ENCODE assay signal across 8 cellular contexts in the genomic region with DNA sequence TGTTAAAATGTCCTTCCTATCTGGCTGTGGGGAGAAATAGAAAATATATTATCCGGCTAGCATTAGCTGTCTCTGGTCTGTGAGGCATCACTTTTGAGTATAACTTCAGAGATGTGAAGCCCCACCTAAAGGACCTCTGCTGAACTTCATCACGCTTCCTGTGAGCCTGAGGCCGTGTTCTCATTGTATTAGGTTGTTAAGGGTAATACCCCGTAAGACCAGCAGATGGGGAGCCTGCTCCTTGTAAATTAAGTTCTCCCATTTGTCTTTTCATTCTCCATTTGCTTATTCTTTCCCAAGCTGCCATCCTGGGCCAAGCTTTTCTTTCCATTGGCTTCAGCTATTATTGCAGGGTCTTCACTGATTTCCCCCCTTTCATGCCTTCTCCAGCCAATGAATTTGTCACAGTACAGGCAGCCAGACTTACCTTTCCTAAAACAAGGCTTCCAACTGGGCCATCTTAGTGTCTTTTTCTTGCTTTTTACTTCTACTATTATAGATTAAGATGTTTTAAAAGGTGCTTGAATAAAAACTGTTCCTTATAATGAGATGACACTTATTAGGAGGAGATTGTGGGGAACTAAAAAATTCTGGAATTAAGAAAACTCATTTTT. TPM values are rescaled to one million over a fixed set of nuclear protein-coding genes. Genes with fewer than 3 reads are reported as not detected.
DNase-seq lines count a peak whose midpoint lies in the region; ATAC-seq and TF ChIP-seq lines count a peak whose summit lies in the region.

No MANE protein-coding gene starts in this region.

- peak; percentile 43 to 69 (median 64) for TF ChIP-seq CTCF in gastrocnemius medialis (IDR thresholded peaks at IDR 0.05 in 4 of 5, conservative IDR thresholded peaks at IDR 0.05 in 1 of 5)

- H3K36me3 ChIP-seq in gastrocnemius medialis: peaks cover 0 to 62% of the 10 kb centered on the region in 2 donors

- DNase-seq in NK-92 treated with Interleukin-12 subunit alpha and Interleukin-12 subunit beta, amount 100 ng/mL, for 24 hours (lab: John Stamatoyannopoulos, UW): peak; percentile 42
- DNase-seq in NK-92 (lab: John Stamatoyannopoulos, UW; ENCODE audit: unreplicated experiment) (no peak), NCI-H1436 (lab: John Stamatoyannopoulos, UW) (peak; percentile 76), SW480 (ENCODE audit: low spot score) (peak; percentile 91), left ventricle myocardium superior (no peak), gastrocnemius medialis (peak; percentile 5 to 52)
- DNase-seq in activated naive CD8-positive, alpha-beta T cell treated with anti-CD3 and anti-CD28 coated beads, Interleukin-2, amount 50 U/mL, for 24 hours: peak; percentile 64

- no peaks in the 10 kb centered on the region for H3K27me3 ChIP-seq in gastrocnemius medialis

- H3K36me3 Mint-ChIP-seq in activated naive CD8-positive, alpha-beta T cell treated with anti-CD3 and anti-CD28 coated beads, Interleukin-2, amount 50 U/mL, for 24 hours (ENCODE audit: low read depth): peaks cover 29% of the 10 kb centered on the region

- no peaks in the 10 kb centered on the region for H3K9me3 ChIP-seq in gastrocnemius medialis

- H3K9me3 Mint-ChIP-seq in activated naive CD8-positive, alpha-beta T cell treated with anti-CD3 and anti-CD28 coated beads, Interleukin-2, amount 50 U/mL, for 24 hours: no peaks in the 10 kb centered on the region

- ATAC-seq in HG02884 (IDR thresholded peaks at IDR 0.05; ENCODE audit: unreplicated experiment): peak; percentile 98
- ATAC-seq in activated naive CD8-positive, alpha-beta T cell treated with anti-CD3 and anti-CD28 coated beads, Interleukin-2, amount 50 U/mL, for 24 hours: peak; percentile 98
- peak; percentile 78 for ATAC-seq in left ventricle myocardium superior
- ATAC-seq in gastrocnemius medialis: peak; percentile 67 to 82

- H3K27ac ChIP-seq in gastrocnemius medialis: no peak overlapping the region

- H3K4me1 ChIP-seq in gastrocnemius medialis: peaks cover 0 to 10% of the 10 kb centered on the region in 2 donors

- no peak for TF ChIP-seq POLR2A in gastrocnemius medialis (IDR thresholded peaks at IDR 0.05)

- H3K4me1 Mint-ChIP-seq in activated naive CD8-positive, alpha-beta T cell treated with anti-CD3 and anti-CD28 coated beads, Interleukin-2, amount 50 U/mL, for 24 hours: peaks cover 6% of the 10 kb centered on the region

- no peaks in the 10 kb centered on the region for H3K27me3 Mint-ChIP-seq in activated naive CD8-positive, alpha-beta T cell treated with anti-CD3 and anti-CD28 coated beads, Interleukin-2, amount 50 U/mL, for 24 hours

- H3K4me3 ChIP-seq in gastrocnemius medialis: no peak overlapping the region

- peak overlapping the region; percentile 71 for H3K27ac Mint-ChIP-seq in activated naive CD8-positive, alpha-beta T cell treated with anti-CD3 and anti-CD28 coated beads, Interleukin-2, amount 50 U/mL, for 24 hours

- in situ Hi-C loops in gastrocnemius medialis (cut with MboI; ENCODE audit: low sequenced_read_pairs in 4 of 4): loop anchor here in 3 of 4 donors (10.0 kb wide), 3 partner anchors 163 to 283 kb away; partner anchors contain the start of genes CASP10 (in 2 of the 3), HYCC2 (in 1 of the 3) and NDUFB3 (in 1 of the 3)

- no peak overlapping the region for H3K4me3 Mint-ChIP-seq in activated naive CD8-positive, alpha-beta T cell treated with anti-CD3 and anti-CD28 coated beads, Interleukin-2, amount 50 U/mL, for 24 hours

- intact Hi-C loops in left ventricle myocardium superior (cut with micrococcal nuclease) (loop anchor here (10.0 kb wide), 1 partner anchor 163 kb away; no protein-coding TSS in a partner anchor), gastrocnemius medialis (cut with DNase I; ENCODE audit: low total_unique reads) (no loop called here)

RNA-seq across cellular contexts. Expression of gene NIF3L1, which starts 12.4 kb away (rescaled TPM):
- 16.9 TPM for total RNA-seq in left ventricle myocardium superior
- 10 to 100 TPM; 17.0 to 28.7 (median 22.4) TPM for total RNA-seq in gastrocnemius medialis

RNA-seq across cellular contexts. Expression of gene PPIL3, which starts 12.7 kb away (rescaled TPM):
- total RNA-seq in left ventricle myocardium superior (23.2 TPM), gastrocnemius medialis (10 to 100 TPM in 3 of 4 donors, 1 to 10 TPM in 1; 8.4 to 29.2 (median 14.3) TPM)

RNA-seq across cellular contexts. Expression of gene CLK1, which starts 37.1 kb away (rescaled TPM):
- total RNA-seq in left ventricle myocardium superior (54.9 TPM), gastrocnemius medialis (100 to 1,000 TPM in 2 of 4 donors, 10 to 100 TPM in 2; 61.6 to 104 (median 85.3) TPM)

Comparison
In these comparisons a context has a peak if more than half of its experiments do, and no peak if none do; other contexts are left out.
1. DNase-seq: peak in NK-92 treated with Interleukin-12 subunit alpha and Interleukin-12 subunit beta, amount 100 ng/mL, for 24 hours (single experiment), NCI-H1436 (single experiment), SW480 (single experiment), activated naive CD8-positive, alpha-beta T cell treated with anti-CD3 and anti-CD28 coated beads, Interleukin-2, amount 50 U/mL, for 24 hours (single experiment) and gastrocnemius medialis (2 of 2); none in NK-92 (single experiment) and left ventricle myocardium superior (single experiment).
2. Peak in every context shown above with its lines, with median percentiles within 50 percentile points of each other: ATAC-seq.